In genomic region chr3:11195721-11196332, GRCh38 we compare ENCODE assay signal across 9 cellular contexts. TPM values are rescaled to one million over a fixed set of nuclear protein-coding genes. Genes with fewer than 3 reads are reported as not detected.
DNase-seq lines count a peak whose midpoint lies in the region; ATAC-seq and TF ChIP-seq lines count a peak whose summit lies in the region.
"Had no signal": no experiment of that assay in that cellular context is flagged by ENCODE, and none has a peak within 500 bp of the region (broad histone marks: within the 10 kb centered on the region; RNA-seq: fewer than 3 reads in every experiment).

No MANE protein-coding gene starts in this region.

- no peaks in the 10 kb centered on the region for H3K9me3 Mint-ChIP-seq in CD8-positive, alpha-beta T cell
- peaks cover 6% of the 10 kb centered on the region for H3K9me3 Mint-ChIP-seq in neural progenitor cell

- peak overlapping the region; percentile 9 for H3K4me3 Mint-ChIP-seq in CD8-positive, alpha-beta T cell
- H3K4me3 Mint-ChIP-seq in neural progenitor cell = peak overlapping the region; percentile 31

- CTCF ChIA-PET in CD8-positive, alpha-beta T cell (lab: Charles Lee) = no interaction called here
- CTCF ChIA-PET in HEK293T (lab: Yijun Ruan, JAX) = interaction anchor here (0.6 to 1.1 kb wide), 4 partner anchors 10 to 139 kb away, joined by 3 read pairs; no protein-coding TSS in a partner anchor

- no peaks in the 10 kb centered on the region for H3K36me3 ChIP-seq in CD8-positive, alpha-beta T cell (ENCODE audit: insufficient read depth, low read length)
- H3K36me3 ChIP-seq in neural progenitor cell (no peaks in the 10 kb centered on the region), Peyer's patch (no peaks in the 10 kb centered on the region)

- no peaks in the 10 kb centered on the region for H3K36me3 Mint-ChIP-seq in CD8-positive, alpha-beta T cell
- peaks cover 2% of the 10 kb centered on the region for H3K36me3 Mint-ChIP-seq in neural progenitor cell

- no peaks in the 10 kb centered on the region for H3F3A ChIP-seq in neural progenitor cell (ENCODE audit: low read depth)

- no peak for DNase-seq in CD8-positive, alpha-beta T cell
- DNase-seq in NCI-H69 (lab: John Stamatoyannopoulos, UW) (peak; percentile 87), choroid plexus epithelial cell (ENCODE audit: low read depth) (peak; percentile 70), neural progenitor cell (ENCODE audit: low spot score) (peak; percentile 47), HEK293T (ENCODE audit: extremely low spot score) (no peak), Peyer's patch (no peak)
- DNase-seq: NCI-H526 treated with DMSO at 0.1 percent for 48 hours had no signal

- no peak for TF ChIP-seq CTCF in CD8-positive, alpha-beta T cell (IDR thresholded peaks at IDR 0.05)
- TF ChIP-seq CTCF in choroid plexus epithelial cell (conservative IDR thresholded peaks at IDR 0.05; ENCODE audit: low read depth, low read length) (no peak), neural progenitor cell (IDR thresholded peaks at IDR 0.05) (no peak), Peyer's patch (IDR thresholded peaks at IDR 0.05) (no peak)

- no peak overlapping the region for H3K9ac ChIP-seq in neural progenitor cell

- H3K79me2 ChIP-seq in neural progenitor cell (ENCODE audit: low read depth) = no peaks in the 10 kb centered on the region

- no peaks in the 10 kb centered on the region for H3K27me3 ChIP-seq in CD8-positive, alpha-beta T cell (ENCODE audit: insufficient read depth, low read length)
- H3K27me3 ChIP-seq in neural progenitor cell (no peaks in the 10 kb centered on the region), Peyer's patch (no peaks in the 10 kb centered on the region)

- H2AFZ ChIP-seq in neural progenitor cell (replicated peaks) = peak overlapping the region; percentile 41

- intact Hi-C loops in CD8-positive, alpha-beta T cell (cut with DNase I, micrococcal nuclease) = no loop called here

- no peak overlapping the region for H3K27ac ChIP-seq in CD8-positive, alpha-beta T cell (ENCODE audit: low read depth, low read length)
- H3K27ac ChIP-seq in neural progenitor cell (no peak overlapping the region), Peyer's patch (peak overlapping the region in 1 of 4 donors; percentile 1)

- no peak overlapping the region for H3K27ac Mint-ChIP-seq in CD8-positive, alpha-beta T cell
- H3K27ac Mint-ChIP-seq in neural progenitor cell = peak overlapping the region; percentile 87

- H3K4me1 ChIP-seq in CD8-positive, alpha-beta T cell (ENCODE audit: insufficient read depth, low read length) = no peaks in the 10 kb centered on the region
- H3K4me1 ChIP-seq in neural progenitor cell (peaks cover 6% of the 10 kb centered on the region), Peyer's patch (peaks cover 0 to 14% (median 0%) of the 10 kb centered on the region in 4 donors)

- peaks cover 13% of the 10 kb centered on the region for H3K27me3 Mint-ChIP-seq in CD8-positive, alpha-beta T cell (ENCODE audit: low read depth)
- peaks cover 6% of the 10 kb centered on the region for H3K27me3 Mint-ChIP-seq in neural progenitor cell (ENCODE audit: insufficient read depth, low read depth)

- TF ChIP-seq POLR2A in Peyer's patch (IDR thresholded peaks at IDR 0.05) = no peak

- H3K4me3 ChIP-seq in CD8-positive, alpha-beta T cell (ENCODE audit: low read depth, low read length) = no peak overlapping the region
- H3K4me3 ChIP-seq in choroid plexus epithelial cell (ENCODE audit: low read depth, low read length) (peak overlapping the region; percentile 14), neural progenitor cell (no peak overlapping the region), Peyer's patch (no peak overlapping the region)

- POLR2A ChIA-PET in CD8-positive, alpha-beta T cell (lab: Charles Lee) = no interaction called here
- POLR2A ChIA-PET in HEK293T (lab: Yijun Ruan, JAX) = interaction anchor here (1.4 kb wide), 1 partner anchor 12 kb away, joined by 3 read pairs; no protein-coding TSS in a partner anchor

- peaks cover 14% of the 10 kb centered on the region for H3K4me1 Mint-ChIP-seq in CD8-positive, alpha-beta T cell (ENCODE audit: low read depth)
- H3K4me1 Mint-ChIP-seq in neural progenitor cell = peaks cover 22% of the 10 kb centered on the region

- H3K9me3 ChIP-seq in CD8-positive, alpha-beta T cell (ENCODE audit: low read length) = no peaks in the 10 kb centered on the region
- no peaks in the 10 kb centered on the region for H3K9me3 ChIP-seq in neural progenitor cell (ENCODE audit: low read depth)
- H3K9me3 ChIP-seq in Peyer's patch = no peaks in the 10 kb centered on the region

- no peak for ATAC-seq in CD8-positive, alpha-beta T cell
- no peak for ATAC-seq in HG03460 (IDR thresholded peaks at IDR 0.05; ENCODE audit: unreplicated experiment)
- no peak for ATAC-seq in HG02588 (IDR thresholded peaks at IDR 0.05; ENCODE audit: unreplicated experiment)

- peak overlapping the region; percentile 5 for H3K4me2 ChIP-seq in neural progenitor cell

- no peaks in the 10 kb centered on the region for H4K20me1 ChIP-seq in neural progenitor cell (ENCODE audit: low read depth)

TF ChIP-seq in HEK293T, 16 proteins besides CTCF, POLR2A, EP300 and RAD21:
- no peak for TF ChIP-seq SP1 (IDR thresholded peaks at IDR 0.05)
- TF ChIP-seq SUZ12 (IDR thresholded peaks at IDR 0.05) = no peak
- no peak for TF ChIP-seq LEF1 (IDR thresholded peaks at IDR 0.05; ENCODE audit: borderline replicate concordance)
- no peak for TF ChIP-seq PKNOX1 (IDR thresholded peaks at IDR 0.05)
- TF ChIP-seq FOXA1 (IDR thresholded peaks at IDR 0.05) = no peak
- no peak for TF ChIP-seq L3MBTL2 (conservative IDR thresholded peaks at IDR 0.05)
- no peak for TF ChIP-seq TARDBP (IDR thresholded peaks at IDR 0.05)
- TF ChIP-seq FOXM1 (IDR thresholded peaks at IDR 0.05; ENCODE audit: borderline replicate concordance) = no peak
- TF ChIP-seq ELF4 (IDR thresholded peaks at IDR 0.05) = no peak
- TF ChIP-seq FOXK2 (IDR thresholded peaks at IDR 0.05) = no peak
- TF ChIP-seq CTBP1 (IDR thresholded peaks at IDR 0.05; ENCODE audit: borderline replicate concordance) = no peak
- no peak for TF ChIP-seq HDGF (IDR thresholded peaks at IDR 0.05; ENCODE audit: borderline replicate concordance)
- TF ChIP-seq NFRKB (IDR thresholded peaks at IDR 0.05) = no peak
- TF ChIP-seq ZNF384 (IDR thresholded peaks at IDR 0.05) = no peak
- TF ChIP-seq ARNT (IDR thresholded peaks at IDR 0.05) = no peak
- TF ChIP-seq BHLHE40 (IDR thresholded peaks at IDR 0.05; ENCODE audit: borderline replicate concordance) = no peak

RNA-seq across cellular contexts. Expression of gene HRH1, which starts 41.5 kb away (rescaled TPM):
- not detected for total RNA-seq in CD8-positive, alpha-beta T cell
- total RNA-seq in neural progenitor cell (ENCODE audit: low replicate concordance) = 0.09 and 0.19 TPM in 2 replicates
- 10 to 100 TPM in 1 of 4 donors, 1 to 10 TPM in 3; 1.7 to 13.7 (median 7.3) TPM for total RNA-seq in Peyer's patch

Comparison
In these comparisons a context has a peak if more than half of its experiments do, and no peak if none do; other contexts are left out.
1. DNase-seq: peak in NCI-H69 (single experiment), choroid plexus epithelial cell (single experiment) and neural progenitor cell (single experiment); none in CD8-positive, alpha-beta T cell (0 of 7), HEK293T (single experiment) and Peyer's patch (0 of 3).